In genomic region chr12:71766202-71766601, GRCh38 we compare ENCODE assay signal across 27 cellular contexts.
"Had no signal": no experiment of that assay in that cellular context is flagged by ENCODE, and none has a peak within 500 bp of the region (broad histone marks: within the 10 kb centered on the region; RNA-seq: fewer than 3 reads in every experiment).

No MANE protein-coding gene starts in this region.

- DNase-seq: activated CD4-positive, alpha-beta memory T cell treated with anti-CD3 and anti-CD28 coated beads for 36 hours; activated CD4-positive, alpha-beta T cell treated with anti-CD3 and anti-CD28 coated beads for 36 hours; activated CD4-positive, alpha-beta T cell treated with anti-CD3 and anti-CD28 coated beads, Interleukin-2, amount 10 ng/mL, durations not matched to agents 24 days and 14 days; activated CD4-positive, CD25-positive, alpha-beta regulatory T cell; activated CD4-positive, CD25-positive, alpha-beta regulatory T cell treated with anti-CD3 and anti-CD28 coated beads, Interleukin-2, amount 50 U/mL, for 72 hours; activated CD8-positive, alpha-beta memory T cell treated with anti-CD3 and anti-CD28 coated beads, Interleukin-2, amount 50 U/mL, for 48 hours; activated CD8-positive, alpha-beta T cell treated with anti-CD3 and anti-CD28 coated beads, Interleukin-2, amount 10 ng/mL, durations not matched to agents 7 days and 5 days; activated gamma-delta T cell treated with Interleukin-2 at 50 U/mL for 16 hours; activated naive CD4-positive, alpha-beta T cell treated with anti-CD3 and anti-CD28 coated beads, Interleukin-2, amount 50 U/mL, for 16 hours; activated naive CD4-positive, alpha-beta T cell treated with Interleukin-2 at 50 U/mL for 16 hours; activated T-cell treated with anti-CD3 and anti-CD28 coated beads for 4 hours; activated T-cell treated with anti-CD3 and anti-CD28 coated beads, Interleukin-2, amount 50 U/mL, for 24 hours; amniotic stem cell; anterior cingulate cortex; brain microvascular endothelial cell; dorsolateral prefrontal cortex; effector memory CD4-positive, alpha-beta T cell; endodermal cell; foreskin fibroblast; head of caudate nucleus; T-helper 1 cell; T-helper 2 cell had no signal

- H3K4me3 Mint-ChIP-seq: activated CD4-positive, alpha-beta memory T cell treated with anti-CD3 and anti-CD28 coated beads for 36 hours; activated CD4-positive, alpha-beta T cell treated with anti-CD3 and anti-CD28 coated beads for 36 hours; activated CD4-positive, alpha-beta T cell treated with anti-CD3 and anti-CD28 coated beads, Interleukin-2, amount 10 ng/mL, durations not matched to agents 24 days and 14 days; activated CD8-positive, alpha-beta T cell treated with anti-CD3 and anti-CD28 coated beads, Interleukin-2, amount 10 ng/mL, durations not matched to agents 7 days and 5 days; activated T-cell treated with anti-CD3 and anti-CD28 coated beads, Interleukin-2, amount 50 U/mL, for 24 hours; activated T-helper 1 cell treated with anti-CD3 and anti-CD28 coated beads, Interleukin-12 subunit alpha, Interleukin-12 subunit beta, Interleukin-2, Interleukin-4 antibody, amounts not matched to agents 30 ng/mL and 10 ng/mL and 1 ng/mL, durations not matched to agents 14 hours and 24 hours and 36 hours; dendritic cell treated with granulocyte-macrophage colony-stimulating factor and Interleukin-4, amounts not matched to agents 40 ng/mL and 50 ng/mL, for 4 days; endodermal cell had no signal

- ATAC-seq: activated CD4-positive, alpha-beta T cell treated with anti-CD3 and anti-CD28 coated beads for 36 hours; activated CD8-positive, alpha-beta T cell treated with anti-CD3 and anti-CD28 coated beads, Interleukin-2, amount 10 ng/mL, durations not matched to agents 7 days and 5 days; esophagus mucosa had no signal

- H3K9me3 Mint-ChIP-seq: central memory CD8-positive, alpha-beta T cell; dendritic cell treated with granulocyte-macrophage colony-stimulating factor and Interleukin-4, amounts not matched to agents 40 ng/mL and 50 ng/mL, for 4 days; endodermal cell had no signal

- H3K27ac Mint-ChIP-seq: activated CD4-positive, alpha-beta memory T cell treated with anti-CD3 and anti-CD28 coated beads for 36 hours; activated CD4-positive, alpha-beta T cell treated with anti-CD3 and anti-CD28 coated beads for 36 hours; activated CD4-positive, alpha-beta T cell treated with anti-CD3 and anti-CD28 coated beads, Interleukin-2, amount 10 ng/mL, durations not matched to agents 24 days and 14 days; activated CD8-positive, alpha-beta T cell treated with anti-CD3 and anti-CD28 coated beads, Interleukin-2, amount 10 ng/mL, durations not matched to agents 7 days and 5 days; activated T-cell treated with anti-CD3 and anti-CD28 coated beads, Interleukin-2, amount 50 U/mL, for 24 hours; activated T-helper 1 cell treated with anti-CD3 and anti-CD28 coated beads, Interleukin-12 subunit alpha, Interleukin-12 subunit beta, Interleukin-2, Interleukin-4 antibody, amounts not matched to agents 30 ng/mL and 10 ng/mL and 1 ng/mL, durations not matched to agents 14 hours and 24 hours and 36 hours; dendritic cell treated with granulocyte-macrophage colony-stimulating factor and Interleukin-4, amounts not matched to agents 40 ng/mL and 50 ng/mL, for 4 days; endodermal cell had no signal

- H3K27me3 Mint-ChIP-seq: activated CD4-positive, alpha-beta memory T cell treated with anti-CD3 and anti-CD28 coated beads for 36 hours; activated CD4-positive, alpha-beta T cell treated with anti-CD3 and anti-CD28 coated beads for 36 hours; activated CD4-positive, alpha-beta T cell treated with anti-CD3 and anti-CD28 coated beads, Interleukin-2, amount 10 ng/mL, durations not matched to agents 24 days and 14 days; activated naive CD8-positive, alpha-beta T cell; activated T-cell treated with anti-CD3 and anti-CD28 coated beads, Interleukin-2, amount 50 U/mL, for 24 hours; central memory CD8-positive, alpha-beta T cell; dendritic cell treated with granulocyte-macrophage colony-stimulating factor and Interleukin-4, amounts not matched to agents 40 ng/mL and 50 ng/mL, for 4 days had no signal
